ENCODE assay signal across 16 cellular contexts in the genomic region with DNA sequence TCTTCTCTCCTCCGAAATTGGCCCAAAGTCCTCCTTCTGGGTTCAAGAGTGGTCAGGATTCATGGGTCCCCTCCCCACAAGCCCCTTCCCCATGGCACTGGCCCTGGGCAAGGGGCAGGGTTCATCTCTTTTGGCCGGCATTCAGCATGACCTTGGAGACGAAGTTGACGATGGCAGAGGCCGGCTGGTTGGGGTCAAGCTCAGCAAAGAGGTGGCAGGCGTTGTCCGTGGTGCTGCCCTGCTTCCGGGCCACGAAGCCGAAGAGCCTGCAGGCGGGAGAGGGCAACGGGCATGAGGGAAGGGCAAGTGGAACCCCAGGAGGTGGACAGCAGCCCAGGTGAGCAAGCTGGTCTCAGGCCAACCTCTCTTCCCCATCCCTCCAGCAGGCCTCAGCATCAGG.
DNase-seq lines count a peak whose midpoint lies in the region; ATAC-seq and TF ChIP-seq lines count a peak whose summit lies in the region.
"Had no signal": no experiment of that assay in that cellular context is flagged by ENCODE, and none has a peak within 500 bp of the region (broad histone marks: within the 10 kb centered on the region; RNA-seq: fewer than 3 reads in every experiment).

No MANE protein-coding gene starts in this region.

- WGBS in tibial nerve, 2 donors, result 41 to 50% methylated on average over 10 to 12 of the region's 12 CpGs

- H3K9ac ChIP-seq in colonic mucosa (ENCODE audit: low read depth in 2 of 2, low read length in 2 of 2), result no peak overlapping the region

- TF ChIP-seq EP300 in tibial nerve (IDR thresholded peaks at IDR 0.05), result no peak

- no peak overlapping the region for H3K4me3 ChIP-seq in RWPE2 (ENCODE audit: severe bottlenecking)
- H3K4me3 ChIP-seq in tibial nerve, result no peak overlapping the region
- no peak overlapping the region for H3K4me3 ChIP-seq in colonic mucosa

- DNase-seq in RWPE2 (ENCODE audit: low spot score) (peak; percentile 49), Right ventricle myocardium inferior (ENCODE audit: missing footprints) (no peak), myocyte (ENCODE audit: low read depth) (peak; percentile 59), tibial nerve (ENCODE audit: low spot score in 2 of 2) (no peak), putamen (ENCODE audit: low spot score) (no peak), colonic mucosa (no peak), erythroblast (lab: John Stamatoyannopoulos, UW) (no peak)
- DNase-seq: activated CD4-positive, alpha-beta memory T cell treated with anti-CD3 and anti-CD28 coated beads for 36 hours; activated naive CD8-positive, alpha-beta T cell treated with anti-CD3 and anti-CD28 coated beads, Interleukin-2, amount 50 U/mL, for 24 hours; activated T-cell treated with anti-CD3 and anti-CD28 coated beads, Interleukin-2, amount 50 U/mL, for 72 hours; BE2C; central memory CD4-positive, alpha-beta T cell; foreskin melanocyte; NCI-H446; stimulated activated CD4-positive, alpha-beta T cell treated with anti-CD3 and anti-CD28 coated beads, Interleukin-15, amount 100 ng/mL, for 24 hours had no signal

- no peaks in the 10 kb centered on the region for H3K4me1 ChIP-seq in RWPE2 (ENCODE audit: insufficient read depth, poor library complexity, severe bottlenecking)
- peaks cover 0 to 77% (median 16%) of the 10 kb centered on the region in 4 donors for H3K4me1 ChIP-seq in tibial nerve
- H3K4me1 ChIP-seq in colonic mucosa, result no peaks in the 10 kb centered on the region

- TF ChIP-seq CTCF in RWPE2 (IDR thresholded peaks at IDR 0.05; ENCODE audit: poor library complexity, severe bottlenecking), result no peak
- TF ChIP-seq CTCF in tibial nerve (IDR thresholded peaks at IDR 0.05), result no peak
- TF ChIP-seq CTCF in colonic mucosa (IDR thresholded peaks at IDR 0.05), result no peak

- intact Hi-C loops in Right ventricle myocardium inferior (cut with DNase I), result loop anchor here (10.0 kb wide), 1 partner anchor 50 kb away; no protein-coding TSS in a partner anchor
- intact Hi-C loops in colonic mucosa (cut with DNase I), result no loop called here

- H3K27ac ChIP-seq in RWPE2 (ENCODE audit: poor library complexity, severe bottlenecking), result no peak overlapping the region
- H3K27ac ChIP-seq in tibial nerve, result peak overlapping the region; percentile 22 to 84 (median 52)
- no peak overlapping the region for H3K27ac ChIP-seq in colonic mucosa

- no peak for ATAC-seq in RWPE2 (ENCODE audit: low read depth)
- peak; percentile 6 for ATAC-seq in Right ventricle myocardium inferior
- ATAC-seq in GM19463 (IDR thresholded peaks at IDR 0.05; ENCODE audit: unreplicated experiment), result no peak
- ATAC-seq: activated naive CD8-positive, alpha-beta T cell treated with anti-CD3 and anti-CD28 coated beads, Interleukin-2, amount 50 U/mL, for 24 hours; activated T-cell treated with anti-CD3 and anti-CD28 coated beads, Interleukin-2, amount 50 U/mL, for 72 hours had no signal

- TF ChIP-seq POLR2A in tibial nerve (IDR thresholded peaks at IDR 0.05), result no peak
- TF ChIP-seq POLR2A in erythroblast (IDR thresholded peaks at IDR 0.05; ENCODE audit: low read length), result no peak

- H3K9me3 ChIP-seq in RWPE2 (ENCODE audit: severe bottlenecking), result no peaks in the 10 kb centered on the region
- H3K9me3 ChIP-seq in tibial nerve, result no peaks in the 10 kb centered on the region
- no peaks in the 10 kb centered on the region for H3K9me3 ChIP-seq in colonic mucosa
- H3K9me3 ChIP-seq: BE2C had no signal

- H3K36me3 ChIP-seq in RWPE2 (ENCODE audit: low read depth) (no peaks in the 10 kb centered on the region), tibial nerve (peaks cover 0 to 86% (median 8%) of the 10 kb centered on the region in 3 donors), colonic mucosa (no peaks in the 10 kb centered on the region)

- H3K27me3 ChIP-seq in RWPE2 (ENCODE audit: insufficient read depth, poor library complexity, severe bottlenecking), result no peaks in the 10 kb centered on the region
- no peaks in the 10 kb centered on the region for H3K27me3 ChIP-seq in tibial nerve
- H3K27me3 ChIP-seq in colonic mucosa, result no peaks in the 10 kb centered on the region
- H3K27me3 ChIP-seq: BE2C had no signal

Comparison
In these comparisons a context has a peak if more than half of its experiments do, and no peak if none do; other contexts are left out.
1. DNase-seq: peak in RWPE2 (single experiment) and myocyte (single experiment); none in Right ventricle myocardium inferior (single experiment), tibial nerve (0 of 2), putamen (single experiment), colonic mucosa (single experiment) and erythroblast (0 of 2).
2. H3K27ac ChIP-seq: peak in tibial nerve (4 of 4); none in RWPE2 (single experiment) and colonic mucosa (single experiment).